ENCODE assay signal across 15 cellular contexts in the genomic region with DNA sequence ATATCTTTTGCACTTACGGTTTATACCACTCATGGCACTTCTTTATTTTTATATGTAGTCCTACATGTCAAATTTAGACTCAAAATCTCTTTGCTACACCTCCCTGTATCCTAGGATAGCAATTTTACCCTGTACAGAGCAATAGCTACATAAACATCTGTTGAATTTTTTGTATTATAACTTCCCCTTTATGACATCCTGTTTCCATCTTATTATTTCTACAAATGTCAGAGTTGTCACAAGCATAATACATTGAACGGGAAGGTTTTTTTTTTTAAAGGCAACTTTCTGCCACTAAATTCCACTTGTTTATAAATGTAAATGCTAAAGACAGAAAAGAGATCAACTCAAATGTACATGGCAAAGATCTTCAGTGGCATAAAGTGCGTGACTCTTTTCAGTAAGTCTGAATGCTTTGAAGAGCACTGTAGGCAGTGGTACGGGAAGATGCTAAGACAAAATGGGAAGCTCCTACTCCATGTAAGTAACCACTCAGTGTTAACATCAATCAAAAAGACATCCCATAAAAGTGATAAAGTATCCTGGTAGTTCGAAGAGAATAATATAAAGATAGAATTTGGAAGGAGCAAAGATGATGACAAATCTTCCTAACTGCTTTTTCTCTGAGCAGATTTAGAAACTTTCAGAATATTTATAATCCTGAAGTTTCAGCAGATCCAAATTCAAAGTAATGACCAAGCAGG. TPM values are rescaled to one million over a fixed set of nuclear protein-coding genes. Genes with fewer than 3 reads are reported as not detected.
A peak's percentile ranks its signal among the peaks of the same experiment; 100 is the strongest.
DNase-seq lines count a peak whose midpoint lies in the region; ATAC-seq, FAIRE-seq and TF ChIP-seq lines count a peak whose summit lies in the region.
"Had no signal": no experiment of that assay in that cellular context is flagged by ENCODE, and none has a peak within 500 bp of the region (broad histone marks: within the 10 kb centered on the region; RNA-seq: fewer than 3 reads in every experiment).

No MANE protein-coding gene starts in this region.

- no peak for TF ChIP-seq CTCF in K562 (IDR thresholded peaks at IDR 0.05 in 2 of 3, conservative IDR thresholded peaks at IDR 0.05 in 1 of 3; ENCODE audit: insufficient read depth in 2 of 3, low read depth in 1 of 3, low read length in 3 of 3)

- no peak overlapping the region for H3K4me2 ChIP-seq in K562 (ENCODE audit: insufficient read depth, low read length)

- peaks cover 2 to 5% of the 10 kb centered on the region in 2 experiments; a peak in 2 of 5 replicates for H3K4me1 ChIP-seq in K562 (replicated peaks in 1 of 2; ENCODE audit: control insufficient read depth in 2 of 2, insufficient read depth in 2 of 2, low read length in 2 of 2)

- H3K79me2 ChIP-seq in K562 (ENCODE audit: control insufficient read depth, insufficient read depth, low read length), result peaks cover 70% of the 10 kb centered on the region

- in situ Hi-C loops in K562 (cut with MboI), result no loop called here

- CTCF ChIA-PET in K562 (lab: Yijun Ruan, JAX; ENCODE audit: low intra/inter-chr PET ratio), result no interaction called here

- no peak overlapping the region for H2AFZ ChIP-seq in K562 (ENCODE audit: low read depth, low read length)

- no peaks in the 10 kb centered on the region for H3K27me3 Mint-ChIP-seq in activated T-cell treated with anti-CD3 and anti-CD28 coated beads, Interleukin-2, amount 50 U/mL, for 72 hours (ENCODE audit: low read depth)
- no peaks in the 10 kb centered on the region for H3K27me3 Mint-ChIP-seq in stimulated activated naive CD8-positive, alpha-beta T cell treated with anti-CD3 and anti-CD28 coated beads, Interleukin-15, amount 100 ng/mL, for 72 hours

- peaks cover 6 to 15% of the 10 kb centered on the region in 2 donors for H3K36me3 Mint-ChIP-seq in activated T-cell treated with anti-CD3 and anti-CD28 coated beads, Interleukin-2, amount 50 U/mL, for 72 hours (ENCODE audit: insufficient read depth in 2 of 2)

- H3K27ac Mint-ChIP-seq in activated T-cell treated with anti-CD3 and anti-CD28 coated beads, Interleukin-2, amount 50 U/mL, for 72 hours, result peak overlapping the region; percentile 84
- no peak overlapping the region for H3K27ac Mint-ChIP-seq in stimulated activated naive CD8-positive, alpha-beta T cell treated with anti-CD3 and anti-CD28 coated beads, Interleukin-15, amount 100 ng/mL, for 72 hours

- no peak for TF ChIP-seq EP300 in K562 (IDR thresholded peaks at IDR 0.05; ENCODE audit: low read length)

- DNase-seq in activated T-cell treated with anti-CD3 and anti-CD28 coated beads, Interleukin-2, amount 50 U/mL, for 72 hours, result no peak
- DNase-seq in activated T-cell treated with anti-CD3 and anti-CD28 coated beads, Interleukin-2, amount 50 U/mL, for 48 hours, result no peak
- DNase-seq in NOMO-1 treated with DMSO at 0.1 percent for 48 hours (lab: John Stamatoyannopoulos, UW; ENCODE audit: unreplicated experiment) (peak; percentile 71), K562 (ENCODE audit: extremely low read depth in 1 of 4, low spot score in 3 of 4) (no peak), NCI-H1694 treated with DMSO at 0.1 percent for 48 hours (lab: John Stamatoyannopoulos, UW) (no peak), NCI-H2107 treated with DMSO at 0.1 percent for 48 hours (lab: John Stamatoyannopoulos, UW; ENCODE audit: unreplicated experiment) (no peak), retina (no peak)
- DNase-seq in stimulated activated naive CD8-positive, alpha-beta T cell treated with anti-CD3 and anti-CD28 coated beads, Interleukin-15, amount 100 ng/mL, for 72 hours, result no peak
- DNase-seq: effector memory CD4-positive, alpha-beta T cell; left colon; NCI-H1092 treated with DMSO at 0.1 percent for 48 hours; NCI-H748 treated with DMSO at 0.1 percent for 48 hours; nucleus accumbens had no signal

- no peak for TF ChIP-seq POLR2A in K562 (conservative IDR thresholded peaks at IDR 0.05)

- no peaks in the 10 kb centered on the region for H3K27me3 ChIP-seq in K562 (ENCODE audit: control insufficient read depth in 2 of 2, insufficient read depth in 2 of 2, low read length in 2 of 2)

- POLR2A ChIA-PET in K562 (lab: Yijun Ruan, JAX), result interaction anchor here (1.1 kb wide), 1 partner anchor 139 kb away, joined by 3 read pairs; no protein-coding TSS in a partner anchor

- no peaks in the 10 kb centered on the region for H3K9me3 ChIP-seq in K562 (replicated peaks; ENCODE audit: control insufficient read depth, insufficient read depth, low read depth, low read length)

- no peak overlapping the region for H3K9ac ChIP-seq in K562 (ENCODE audit: insufficient read depth in 1 of 2, low read depth in 2 of 2, low read length in 2 of 2)

- TF ChIP-seq RAD21 in K562 (CRISPR knock-in tag; conservative IDR thresholded peaks at IDR 0.05 in 1 of 2, IDR thresholded peaks at IDR 0.05 in 1 of 2), result no peak

- WGBS in K562 (ENCODE audit: insufficient coverage, low coverage, missing lambda C conversion rate), result 56% methylated on average over 5 of the region's 5 CpGs

- H3K4me3 Mint-ChIP-seq in activated T-cell treated with anti-CD3 and anti-CD28 coated beads, Interleukin-2, amount 50 U/mL, for 72 hours, result peak overlapping the region in 1 of 2 donors; percentile 7
- H3K4me3 Mint-ChIP-seq in stimulated activated naive CD8-positive, alpha-beta T cell treated with anti-CD3 and anti-CD28 coated beads, Interleukin-15, amount 100 ng/mL, for 72 hours, result peak overlapping the region; percentile 10 to 45

- peaks cover 6% of the 10 kb centered on the region; the same call in 2 of the 3 replicates for H3K36me3 ChIP-seq in K562 (ENCODE audit: control insufficient read depth, insufficient read depth, low read length)

- no peak for ATAC-seq in activated T-cell treated with anti-CD3 and anti-CD28 coated beads, Interleukin-2, amount 50 U/mL, for 72 hours (replicated peaks in 1 of 2)
- no peak for ATAC-seq in K562
- no peak for ATAC-seq in stimulated activated naive CD8-positive, alpha-beta T cell treated with anti-CD3 and anti-CD28 coated beads, Interleukin-15, amount 100 ng/mL, for 72 hours
- ATAC-seq: left colon had no signal

- peaks cover 0 to 2% of the 10 kb centered on the region in 2 donors for H3K9me3 Mint-ChIP-seq in activated T-cell treated with anti-CD3 and anti-CD28 coated beads, Interleukin-2, amount 50 U/mL, for 72 hours
- H3K9me3 Mint-ChIP-seq in stimulated activated naive CD8-positive, alpha-beta T cell treated with anti-CD3 and anti-CD28 coated beads, Interleukin-15, amount 100 ng/mL, for 72 hours, result no peaks in the 10 kb centered on the region

- no peaks in the 10 kb centered on the region for H3K9me1 ChIP-seq in K562 (ENCODE audit: control insufficient read depth, insufficient read depth, low read length)

- FAIRE-seq in K562 (lab: Jason Lieb, UNC), result no peak
- FAIRE-seq: G401.6, urothelium cell line had no signal

- H3K27ac ChIP-seq in K562 (ENCODE audit: extremely low read depth, low read depth, low read length), result no peak overlapping the region

- no peaks in the 10 kb centered on the region for H4K20me1 ChIP-seq in K562 (replicated peaks; ENCODE audit: control insufficient read depth, insufficient read depth, low read length)

- peaks cover 73% of the 10 kb centered on the region for H3K4me1 Mint-ChIP-seq in activated T-cell treated with anti-CD3 and anti-CD28 coated beads, Interleukin-2, amount 50 U/mL, for 72 hours (ENCODE audit: low read depth)
- peaks cover 77% of the 10 kb centered on the region for H3K4me1 Mint-ChIP-seq in stimulated activated naive CD8-positive, alpha-beta T cell treated with anti-CD3 and anti-CD28 coated beads, Interleukin-15, amount 100 ng/mL, for 72 hours

- no peak overlapping the region for H3K4me3 ChIP-seq in K562

- intact Hi-C loops in K562 (cut with micrococcal nuclease), result no loop called here

- no TSS peak for BruUV-seq in K562 (replicated peaks; lab: Mats Ljungman, UMichigan)

TF ChIP-seq in K562, 482 proteins besides CTCF, POLR2A, EP300 and RAD21 (continues in another document):
- TF ChIP-seq HSF4 (CRISPR knock-in tag; IDR thresholded peaks at IDR 0.05; ENCODE audit: borderline replicate concordance) (no peak), NR2C2 (CRISPR knock-in tag; IDR thresholded peaks at IDR 0.05) (no peak), NR2C2 (tag; IDR thresholded peaks at IDR 0.05) (no peak)

RNA-seq across cellular contexts. Expression of a gene that starts 26.8 kb away (rescaled TPM):
- total RNA-seq in activated T-cell treated with anti-CD3 and anti-CD28 coated beads, Interleukin-2, amount 50 U/mL, for 72 hours, result 10 to 100 TPM; 79.0 to 85.8 TPM
- total RNA-seq in K562 (2011; cell fraction: chromatin; rRNA removed; ENCODE audit: low replicate concordance), result 12.0 and 26.6 TPM in 2 replicates
- 8.8 and 10.1 TPM in 2 replicates for total RNA-seq in K562 (2011; cell fraction: nucleolus; rRNA removed)
- total RNA-seq in K562 (2011; cell fraction: nucleoplasm; rRNA removed), result 17.5 and 28.5 TPM in 2 replicates
- total RNA-seq in K562 (2014; rRNA removed) (20.5 and 22.2 TPM in 2 replicates), K562 (2014; rRNA removed; fragmentation: Illumina TruSeq; extraction: Trizol) (38.7 and 44.2 TPM in 2 replicates), K562 (2015; rRNA removed; fragmentation: Illumina TruSeq; extraction: Trizol) (35.6 and 38.0 TPM in 2 replicates), K562 (2021) (29.4 and 30.8 TPM in 2 replicates)
- polyA plus RNA-seq in K562 (2011; rRNA removed) (29.3 and 40.5 TPM in 2 replicates), K562 (2014; fragmentation: Illumina TruSeq; extraction: Trizol) (27.6 and 31.3 TPM in 2 replicates), K562 (2014; fragmentation: Nextera tagmentation; extraction: Ambion mirVana) (10 to 100 TPM in 1 of 2 experiments, 1 to 10 TPM in 1; 9.3 to 11.9 TPM), K562 (2014; rRNA removed) (15.5 and 19.2 TPM in 2 replicates)
- polyA plus RNA-seq in K562 (2011; cell fraction: cytosol; rRNA removed), result 9.9 and 17.5 TPM in 2 replicates
- polyA plus RNA-seq in K562 (2011; cell fraction: nucleus; rRNA removed), result 8.6 and 13.7 TPM in 2 replicates
- 21.4 and 28.1 TPM in 2 replicates for polyA plus RNA-seq in K562 (2012)
- 67.1 and 72.1 TPM in 2 replicates for polyA minus RNA-seq in K562 (2011; rRNA and poly(A)+ RNA removed)
- 15.6 and 21.8 TPM in 2 replicates for polyA minus RNA-seq in K562 (2011; cell fraction: cytosol; rRNA and poly(A)+ RNA removed)
- polyA minus RNA-seq in K562 (2011; cell fraction: nucleus; rRNA and poly(A)+ RNA removed), result 10.1 and 17.4 TPM in 2 replicates
